ENCODE assay signal across 19 cellular contexts in genomic region chr12:109589240-109589590, GRCh38. TPM values are rescaled to one million over a fixed set of nuclear protein-coding genes. Genes with fewer than 3 reads are reported as not detected.
DNase-seq lines count a peak whose midpoint lies in the region; ATAC-seq, FAIRE-seq and TF ChIP-seq lines count a peak whose summit lies in the region.
"Had no signal": no experiment of that assay in that cellular context is flagged by ENCODE, and none has a peak within 500 bp of the region (broad histone marks: within the 10 kb centered on the region; RNA-seq: fewer than 3 reads in every experiment).

No MANE protein-coding gene starts in this region.

- no peaks in the 10 kb centered on the region for H3K9me3 ChIP-seq in K562 (replicated peaks; ENCODE audit: control insufficient read depth, insufficient read depth, low read depth, low read length)
- H3K9me3 ChIP-seq in lower lobe of right lung = no peaks in the 10 kb centered on the region
- H3K9me3 ChIP-seq: Peyer's patch, SJSA1 had no signal

- TF ChIP-seq POLR2A in K562 (conservative IDR thresholded peaks at IDR 0.05) = no peak

- H3K4me3 ChIP-seq in K562 (no peak overlapping the region), lower lobe of right lung (no peak overlapping the region)
- H3K4me3 ChIP-seq: Peyer's patch, SJSA1 had no signal

- H3K36me3 ChIP-seq in K562 (ENCODE audit: control insufficient read depth, insufficient read depth, low read length) (peaks cover 70% of the 10 kb centered on the region; the same call in 2 of the 3 replicates), lower lobe of right lung (peaks cover 52% of the 10 kb centered on the region)

- H3K27me3 ChIP-seq in K562 (ENCODE audit: control insufficient read depth in 2 of 2, insufficient read depth in 2 of 2, low read length in 2 of 2) = no peaks in the 10 kb centered on the region
- H3K27me3 ChIP-seq in lower lobe of right lung (ENCODE audit: low read depth) = no peaks in the 10 kb centered on the region
- H3K27me3 ChIP-seq: Peyer's patch, SJSA1 had no signal

- no peak for TF ChIP-seq EP300 in K562 (IDR thresholded peaks at IDR 0.05; ENCODE audit: low read length)

- H3K4me1 ChIP-seq in K562 (replicated peaks in 1 of 2; ENCODE audit: control insufficient read depth in 2 of 2, insufficient read depth in 2 of 2, low read length in 2 of 2) = no peaks in the 10 kb centered on the region
- H3K4me1 ChIP-seq in lower lobe of right lung = no peaks in the 10 kb centered on the region
- H3K4me1 ChIP-seq: SJSA1 had no signal

- POLR2A ChIA-PET in K562 (lab: Yijun Ruan, JAX) = interaction anchor here (0.7 to 1.7 kb wide), 3 partner anchors 10 to 68 kb away, joined by 3 to 5 read pairs (median 3); no protein-coding TSS in a partner anchor

- TF ChIP-seq RAD21 in K562 (CRISPR knock-in tag; conservative IDR thresholded peaks at IDR 0.05 in 1 of 2, IDR thresholded peaks at IDR 0.05 in 1 of 2) = no peak

- no peak overlapping the region; a peak in 1 of 4 replicates for H3K9ac ChIP-seq in K562 (ENCODE audit: insufficient read depth in 1 of 2, low read depth in 2 of 2, low read length in 2 of 2)

- no TSS peak for BruUV-seq in K562 (replicated peaks; lab: Mats Ljungman, UMichigan)

- 88% methylated on average over 7 of the region's 7 CpGs for WGBS in K562 (ENCODE audit: insufficient coverage, low coverage, missing lambda C conversion rate)

- TF ChIP-seq CTCF in K562 (IDR thresholded peaks at IDR 0.05 in 2 of 3, conservative IDR thresholded peaks at IDR 0.05 in 1 of 3; ENCODE audit: insufficient read depth in 2 of 3, low read depth in 1 of 3, low read length in 3 of 3) = no peak
- TF ChIP-seq CTCF in lower lobe of right lung (IDR thresholded peaks at IDR 0.05) = no peak

- in situ Hi-C loops in K562 (cut with MboI) = no loop called here

- intact Hi-C loops in K562 (cut with micrococcal nuclease) (no loop called here), lower lobe of right lung (cut with DNase I) (no loop called here)

- H3K4me2 ChIP-seq in K562 (ENCODE audit: insufficient read depth, low read length) = no peak overlapping the region

- FAIRE-seq in K562 (lab: Jason Lieb, UNC) = no peak
- FAIRE-seq: G401.6 had no signal

- CTCF ChIA-PET in K562 (lab: Yijun Ruan, JAX; ENCODE audit: low intra/inter-chr PET ratio) = no interaction called here

- H4K20me1 ChIP-seq in K562 (replicated peaks; ENCODE audit: control insufficient read depth, insufficient read depth, low read length) = no peaks in the 10 kb centered on the region; the same call in 1 of the 2 replicates

- no peaks in the 10 kb centered on the region for H3K79me2 ChIP-seq in K562 (ENCODE audit: control insufficient read depth, insufficient read depth, low read length)

- H3K27ac ChIP-seq in K562 (ENCODE audit: extremely low read depth, low read depth, low read length) = no peak overlapping the region
- H3K27ac ChIP-seq in lower lobe of right lung = peak overlapping the region; percentile 6
- H3K27ac ChIP-seq in caudate nucleus (ENCODE audit: low read depth, low read length) = no peak overlapping the region
- H3K27ac ChIP-seq: C4-2B, SJSA1 had no signal

- ATAC-seq in K562 (no peak), lower lobe of right lung (no peak)

- H3K9me1 ChIP-seq in K562 (ENCODE audit: control insufficient read depth, insufficient read depth, low read length) = no peaks in the 10 kb centered on the region

- DNase-seq in NCI-H524 (lab: John Stamatoyannopoulos, UW) = peak; percentile 77 to 93
- no peak for DNase-seq in K562 (ENCODE audit: extremely low read depth in 1 of 4, low spot score in 3 of 4)
- no peak for DNase-seq in lower lobe of right lung
- DNase-seq in NCI-H2171 (lab: John Stamatoyannopoulos, UW) = no peak
- DNase-seq in caudate nucleus (lab: John Stamatoyannopoulos, UW) = no peak
- DNase-seq in NCI-H187 treated with DMSO at 0.1 percent for 48 hours (lab: John Stamatoyannopoulos, UW) = no peak
- DNase-seq in activated CD8-positive, alpha-beta memory T cell treated with anti-CD3 and anti-CD28 coated beads for 24 hours = no peak
- DNase-seq: AML-193; H7; HFFc6; KG1; MV-4-11; NCI-H187; NCI-H69; NK-92 treated with Interleukin-12 subunit alpha and Interleukin-12 subunit beta, amount 100 ng/mL, for 24 hours had no signal

- no peak overlapping the region for H2AFZ ChIP-seq in K562 (ENCODE audit: low read depth, low read length)

TF ChIP-seq in K562, 482 proteins besides CTCF, POLR2A, EP300 and RAD21:
- TF ChIP-seq POLR2G (IDR thresholded peaks at IDR 0.05; ENCODE audit: low read depth, low read length) (0 out of 2 replicates have a peak, but pooled peaks have one; percentile 23), KAT8 (IDR thresholded peaks at IDR 0.05; ENCODE audit: low read depth) (no peak)

RNA-seq across cellular contexts. Expression of gene MVK, which starts 15.6 kb away (rescaled TPM):
- total RNA-seq in K562 (2011; cell fraction: chromatin; rRNA removed; ENCODE audit: low replicate concordance) = 79.5 and 160 TPM in 2 replicates
- total RNA-seq in K562 (2011; cell fraction: nucleolus; rRNA removed) = 90.1 and 97.0 TPM in 2 replicates
- total RNA-seq in K562 (2011; cell fraction: nucleoplasm; rRNA removed) = 76.8 and 77.1 TPM in 2 replicates
- total RNA-seq in K562 (2014; rRNA removed) = 28.5 and 38.9 TPM in 2 replicates
- total RNA-seq in K562 (2014; rRNA removed; fragmentation: Illumina TruSeq; extraction: Trizol) = 15.7 and 18.3 TPM in 2 replicates
- 18.3 and 18.5 TPM in 2 replicates for total RNA-seq in K562 (2015; rRNA removed; fragmentation: Illumina TruSeq; extraction: Trizol)
- 31.3 and 33.6 TPM in 2 replicates for total RNA-seq in K562 (2021)
- 28.1 and 41.9 TPM in 2 replicates for polyA plus RNA-seq in K562 (2011; rRNA removed)
- polyA plus RNA-seq in K562 (2011; cell fraction: cytosol; rRNA removed) = 36.4 and 59.2 TPM in 2 replicates
- 74.2 and 83.2 TPM in 2 replicates for polyA plus RNA-seq in K562 (2011; cell fraction: nucleus; rRNA removed)
- polyA plus RNA-seq in K562 (2012) = 27.7 and 36.8 TPM in 2 replicates
- polyA plus RNA-seq in K562 (2014; fragmentation: Illumina TruSeq; extraction: Trizol) = 18.8 and 24.2 TPM in 2 replicates
- 1 to 10 TPM in 1 of 2 experiments, under 1 TPM in 1; 0.41 to 1.9 TPM for polyA plus RNA-seq in K562 (2014; fragmentation: Nextera tagmentation; extraction: Ambion mirVana)
- polyA plus RNA-seq in K562 (2014; rRNA removed) = 23.1 and 25.8 TPM in 2 replicates
- polyA minus RNA-seq in K562 (2011; rRNA and poly(A)+ RNA removed) = 21.8 and 28.3 TPM in 2 replicates
- polyA minus RNA-seq in K562 (2011; cell fraction: cytosol; rRNA and poly(A)+ RNA removed) = 13.8 and 21.5 TPM in 2 replicates
- 24.4 and 38.3 TPM in 2 replicates for polyA minus RNA-seq in K562 (2011; cell fraction: nucleus; rRNA and poly(A)+ RNA removed)
- 25.1 TPM for total RNA-seq in lower lobe of right lung

RNA-seq across cellular contexts. Expression of gene MMAB, which starts 15.9 kb away (rescaled TPM):
- 78.3 and 122 TPM in 2 replicates for total RNA-seq in K562 (2011; cell fraction: chromatin; rRNA removed; ENCODE audit: low replicate concordance)
- 64.2 and 65.9 TPM in 2 replicates for total RNA-seq in K562 (2011; cell fraction: nucleolus; rRNA removed)
- 65.3 and 66.3 TPM in 2 replicates for total RNA-seq in K562 (2011; cell fraction: nucleoplasm; rRNA removed)
- total RNA-seq in K562 (2014; rRNA removed) (71.0 and 73.4 TPM in 2 replicates), K562 (2014; rRNA removed; fragmentation: Illumina TruSeq; extraction: Trizol) (37.5 and 39.5 TPM in 2 replicates), K562 (2015; rRNA removed; fragmentation: Illumina TruSeq; extraction: Trizol) (53.4 and 56.1 TPM in 2 replicates), K562 (2021) (63.9 and 70.5 TPM in 2 replicates), lower lobe of right lung (55.0 TPM)
- polyA plus RNA-seq in K562 (2011; rRNA removed) (46.2 and 52.8 TPM in 2 replicates), K562 (2014; fragmentation: Illumina TruSeq; extraction: Trizol) (30.6 and 48.2 TPM in 2 replicates), K562 (2014; fragmentation: Nextera tagmentation; extraction: Ambion mirVana) (10 to 100 TPM in 1 of 2 experiments, 1 to 10 TPM in 1; 9.5 to 21.1 TPM), K562 (2014; rRNA removed) (75.0 and 76.1 TPM in 2 replicates)
- polyA plus RNA-seq in K562 (2011; cell fraction: cytosol; rRNA removed) = 45.2 and 45.3 TPM in 2 replicates
- 64.4 and 74.5 TPM in 2 replicates for polyA plus RNA-seq in K562 (2011; cell fraction: nucleus; rRNA removed)
- polyA plus RNA-seq in K562 (2012) = 75.8 and 92.9 TPM in 2 replicates
- polyA minus RNA-seq in K562 (2011; rRNA and poly(A)+ RNA removed) = 37.7 and 38.3 TPM in 2 replicates
- polyA minus RNA-seq in K562 (2011; cell fraction: cytosol; rRNA and poly(A)+ RNA removed) = 19.1 and 29.5 TPM in 2 replicates
- 18.6 and 31.8 TPM in 2 replicates for polyA minus RNA-seq in K562 (2011; cell fraction: nucleus; rRNA and poly(A)+ RNA removed)

Comparison
In these comparisons a context has a peak if more than half of its experiments do, and no peak if none do; other contexts are left out.
1. DNase-seq: peak in NCI-H524 (2 of 2); none in K562 (0 of 4), lower lobe of right lung (single experiment), NCI-H2171 (single experiment), caudate nucleus (0 of 61), NCI-H187 treated with DMSO at 0.1 percent for 48 hours (single experiment) and activated CD8-positive, alpha-beta memory T cell treated with anti-CD3 and anti-CD28 coated beads for 24 hours (single experiment).